ENCODE assay signal across 8 cellular contexts in genomic region chr16:88634994-88635670, GRCh38. TPM values are rescaled to one million over a fixed set of nuclear protein-coding genes. Genes with fewer than 3 reads are reported as not detected.
DNase-seq lines count a peak whose midpoint lies in the region; TF ChIP-seq lines count a peak whose summit lies in the region.

No MANE protein-coding gene starts in this region.

- no TSS peak for BruUV-seq in Caco-2 (replicated peaks; lab: Mats Ljungman, UMichigan)

- H3K27ac ChIP-seq in colonic mucosa: no peak overlapping the region

- H3K36me3 Mint-ChIP-seq in Caco-2 (ENCODE audit: insufficient read depth, unreplicated experiment) (peaks cover 86% of the 10 kb centered on the region), neural crest cell (ENCODE audit: low read depth) (no peaks in the 10 kb centered on the region), progenitor cell of endocrine pancreas (ENCODE audit: insufficient read depth) (peaks cover 6% of the 10 kb centered on the region)

- H3K4me1 Mint-ChIP-seq in Caco-2 (ENCODE audit: low read depth, unreplicated experiment): no peaks in the 10 kb centered on the region
- H3K4me1 Mint-ChIP-seq in neural crest cell: peaks cover 5% of the 10 kb centered on the region
- no peaks in the 10 kb centered on the region for H3K4me1 Mint-ChIP-seq in progenitor cell of endocrine pancreas (ENCODE audit: low read depth)

- H3K36me3 ChIP-seq in Caco-2 (ENCODE audit: control insufficient read depth, insufficient read depth, low read length) (0 out of 2 replicates have a peak, but pooled peaks cover 1% of the 10 kb centered on the region), colonic mucosa (no peaks in the 10 kb centered on the region)

- no peak for DNase-seq in Caco-2
- peak; percentile 41 for DNase-seq in HT-29 (ENCODE audit: low spot score)
- no peak for DNase-seq in colonic mucosa
- DNase-seq in neural crest cell (ENCODE audit: low read depth, low spot score): no peak
- no peak for DNase-seq in stimulated activated CD4-positive, alpha-beta T cell treated with anti-CD3 and anti-CD28 coated beads, Interleukin-4, amount 100 ng/mL, for 24 hours
- no peak for DNase-seq in effector CD4-positive, alpha-beta T cell
- DNase-seq in progenitor cell of endocrine pancreas (ENCODE audit: low spot score, unreplicated experiment): no peak
- no peak for DNase-seq in activated naive CD4-positive, alpha-beta T cell (lab: John Stamatoyannopoulos, UW)

- no peak overlapping the region for H3K27ac Mint-ChIP-seq in Caco-2 (ENCODE audit: unreplicated experiment)
- H3K27ac Mint-ChIP-seq in neural crest cell (ENCODE audit: unreplicated experiment): no peak overlapping the region
- H3K27ac Mint-ChIP-seq in progenitor cell of endocrine pancreas: no peak overlapping the region

- intact Hi-C loops in Caco-2 (cut with micrococcal nuclease; ENCODE audit: unreplicated experiment) (no loop called here), colonic mucosa (cut with DNase I) (no loop called here)

- H3K9me3 ChIP-seq in Caco-2: no peaks in the 10 kb centered on the region
- H3K9me3 ChIP-seq in colonic mucosa: no peaks in the 10 kb centered on the region

- peak; percentile 11 to 14 for TF ChIP-seq CTCF in Caco-2 (IDR thresholded peaks at IDR 0.05; ENCODE audit: insufficient read depth in 1 of 2, low read depth in 1 of 2, low read length in 1 of 2, severe bottlenecking in 1 of 2, unreplicated experiment in 1 of 2)
- TF ChIP-seq CTCF in colonic mucosa (IDR thresholded peaks at IDR 0.05): no peak
- TF ChIP-seq CTCF in neural crest cell (conservative IDR thresholded peaks at IDR 0.05): no peak
- TF ChIP-seq CTCF in progenitor cell of endocrine pancreas (IDR thresholded peaks at IDR 0.05; ENCODE audit: unreplicated experiment): no peak

- CTCF ChIA-PET in Caco-2 (lab: Charles Lee): no interaction called here

- no peak overlapping the region for H3K4me3 ChIP-seq in Caco-2 (ENCODE audit: low read depth, low read length)
- H3K4me3 ChIP-seq in colonic mucosa: peak overlapping the region; percentile 44

- H3K9ac ChIP-seq in colonic mucosa (ENCODE audit: low read depth in 2 of 2, low read length in 2 of 2): peak overlapping the region in 1 of 2 donors; percentile 80

- H3K27me3 Mint-ChIP-seq in Caco-2 (ENCODE audit: insufficient read depth, unreplicated experiment) (no peaks in the 10 kb centered on the region), neural crest cell (ENCODE audit: low read depth) (peaks cover 22% of the 10 kb centered on the region), progenitor cell of endocrine pancreas (peaks cover 31% of the 10 kb centered on the region)

- H3K4me3 Mint-ChIP-seq in Caco-2 (ENCODE audit: unreplicated experiment) (peak overlapping the region; percentile 18), neural crest cell (peak overlapping the region; percentile 27), progenitor cell of endocrine pancreas (ENCODE audit: low read depth) (no peak overlapping the region)

- POLR2A ChIA-PET in Caco-2 (lab: Charles Lee): no interaction called here

- H3K9me3 Mint-ChIP-seq in Caco-2 (ENCODE audit: unreplicated experiment) (no peaks in the 10 kb centered on the region), neural crest cell (no peaks in the 10 kb centered on the region), progenitor cell of endocrine pancreas (ENCODE audit: low read depth) (no peaks in the 10 kb centered on the region)

- no peaks in the 10 kb centered on the region for H3K27me3 ChIP-seq in Caco-2 (replicated peaks; ENCODE audit: control insufficient read depth, insufficient read depth, low read length)
- H3K27me3 ChIP-seq in colonic mucosa: peaks cover 15% of the 10 kb centered on the region

- H3K4me1 ChIP-seq in Caco-2 (peaks cover 12% of the 10 kb centered on the region; the same call in 1 of the 2 replicates), colonic mucosa (peaks cover 15% of the 10 kb centered on the region)

RNA-seq across cellular contexts. Expression of gene IL17C, which starts 3.2 kb away (rescaled TPM):
- total RNA-seq in Caco-2 (2022) (not detected in 2 replicates), colonic mucosa (not detected), neural crest cell (0.23 TPM in 1 of 2 replicates, not detected in the other), progenitor cell of endocrine pancreas (0.29 TPM in 2 replicates)
- 0.28 TPM in 1 of 2 replicates, not detected in the other for total RNA-seq in HT-29 (2014; rRNA removed; shearing (Covaris generic))

RNA-seq across cellular contexts. Expression of gene CYBA, which starts 15.7 kb away (rescaled TPM):
- total RNA-seq in Caco-2 (2022) (351 and 377 TPM in 2 replicates), colonic mucosa (100 to 1,000 TPM; 368 to 389 TPM), neural crest cell (22.0 and 22.3 TPM in 2 replicates), progenitor cell of endocrine pancreas (111 and 112 TPM in 2 replicates)
- total RNA-seq in HT-29 (2014; rRNA removed; shearing (Covaris generic)): 1,584 and 1,604 TPM in 2 replicates

RNA-seq across cellular contexts. Expression of gene MVD, which starts 27.8 kb away (rescaled TPM):
- 127 and 141 TPM in 2 replicates for total RNA-seq in Caco-2 (2022)
- 100 and 109 TPM in 2 replicates for total RNA-seq in HT-29 (2014; rRNA removed; shearing (Covaris generic))
- 100 to 1,000 TPM in 1 of 2 donors, 10 to 100 TPM in 1; 86.2 to 132 TPM for total RNA-seq in colonic mucosa
- total RNA-seq in neural crest cell: 171 and 196 TPM in 2 replicates
- 78.1 and 78.5 TPM in 2 replicates for total RNA-seq in progenitor cell of endocrine pancreas

RNA-seq across cellular contexts. Expression of gene SNAI3, which starts 51.2 kb away (rescaled TPM):
- total RNA-seq in Caco-2 (2022) (3.5 TPM in 2 replicates), colonic mucosa (under 1 TPM; 0.25 to 0.40 TPM), neural crest cell (not detected in 2 replicates), progenitor cell of endocrine pancreas (1.2 and 1.9 TPM in 2 replicates)
- 1.2 and 1.7 TPM in 2 replicates for total RNA-seq in HT-29 (2014; rRNA removed; shearing (Covaris generic))

Comparison
In these comparisons a context has a peak if more than half of its experiments do, and no peak if none do; other contexts are left out.
1. CTCF ChIP-seq: peak in Caco-2 (2 of 2); none in colonic mucosa (single experiment), neural crest cell (single experiment) and progenitor cell of endocrine pancreas (single experiment).